1 cellular context compared by ENCODE assay signal in the genomic region with DNA sequence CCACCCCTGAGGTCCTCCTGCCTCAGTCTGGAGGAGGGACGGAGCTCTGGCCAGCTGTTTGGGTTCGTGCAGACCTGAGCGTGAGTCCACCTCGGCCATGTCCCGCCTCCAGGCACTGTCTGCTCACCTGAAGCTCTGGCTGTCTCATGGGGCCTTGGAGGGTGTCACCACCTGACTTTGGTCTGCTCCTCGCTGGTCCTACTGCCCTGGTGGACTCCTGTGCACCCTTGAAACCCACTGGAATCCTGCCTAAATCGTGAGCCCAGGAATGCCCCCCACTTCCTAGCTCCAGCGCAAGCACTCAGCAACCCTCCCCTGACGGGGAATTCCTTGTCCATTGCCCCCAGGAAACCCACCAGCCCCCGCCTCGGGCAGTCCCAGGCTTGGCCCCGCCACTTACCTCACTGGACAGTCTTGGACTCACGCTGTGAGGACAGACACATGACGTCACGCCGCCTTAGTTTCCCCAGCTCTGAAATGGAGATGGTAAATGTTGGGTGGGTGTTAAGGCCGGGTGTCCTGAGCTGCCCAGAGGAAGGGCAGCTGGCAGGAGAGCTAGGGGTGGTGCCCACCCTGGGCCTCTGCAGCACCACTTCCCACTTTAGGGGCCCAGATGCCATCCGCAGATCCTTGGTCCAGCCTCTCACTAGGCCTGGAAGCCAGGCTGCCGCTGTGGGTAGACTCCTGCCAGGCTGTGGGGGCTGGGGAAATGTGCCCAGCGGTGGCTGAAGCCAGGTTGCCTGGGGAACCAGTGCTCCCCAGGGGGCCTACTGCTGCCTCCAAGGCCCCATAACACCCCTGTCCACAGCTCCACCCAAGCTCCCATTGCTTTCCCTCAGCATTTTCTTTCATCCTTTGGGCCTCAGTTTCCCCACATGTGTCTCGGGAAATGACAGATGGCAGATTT.
TF ChIP-seq lines count a peak whose summit lies in the region.

No MANE protein-coding gene starts in this region.

TF ChIP-seq in K562, 482 proteins besides CTCF, POLR2A, EP300 and RAD21 (continued from another document):
- TF ChIP-seq, protein P1, sequence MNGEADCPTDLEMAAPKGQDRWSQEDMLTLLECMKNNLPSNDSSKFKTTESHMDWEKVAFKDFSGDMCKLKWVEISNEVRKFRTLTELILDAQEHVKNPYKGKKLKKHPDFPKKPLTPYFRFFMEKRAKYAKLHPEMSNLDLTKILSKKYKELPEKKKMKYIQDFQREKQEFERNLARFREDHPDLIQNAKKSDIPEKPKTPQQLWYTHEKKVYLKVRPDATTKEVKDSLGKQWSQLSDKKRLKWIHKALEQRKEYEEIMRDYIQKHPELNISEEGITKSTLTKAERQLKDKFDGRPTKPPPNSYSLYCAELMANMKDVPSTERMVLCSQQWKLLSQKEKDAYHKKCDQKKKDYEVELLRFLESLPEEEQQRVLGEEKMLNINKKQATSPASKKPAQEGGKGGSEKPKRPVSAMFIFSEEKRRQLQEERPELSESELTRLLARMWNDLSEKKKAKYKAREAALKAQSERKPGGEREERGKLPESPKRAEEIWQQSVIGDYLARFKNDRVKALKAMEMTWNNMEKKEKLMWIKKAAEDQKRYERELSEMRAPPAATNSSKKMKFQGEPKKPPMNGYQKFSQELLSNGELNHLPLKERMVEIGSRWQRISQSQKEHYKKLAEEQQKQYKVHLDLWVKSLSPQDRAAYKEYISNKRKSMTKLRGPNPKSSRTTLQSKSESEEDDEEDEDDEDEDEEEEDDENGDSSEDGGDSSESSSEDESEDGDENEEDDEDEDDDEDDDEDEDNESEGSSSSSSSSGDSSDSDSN (IDR thresholded peaks at IDR 0.05; ENCODE audit: borderline replicate concordance in 1 of 2, low read depth in 2 of 2, low read length in 2 of 2) = 0 out of 4 replicates have a peak, but pooled peaks of 1 of the 2 experiments have one; percentile 20
- TF ChIP-seq ETV5 (CRISPR knock-in tag; IDR thresholded peaks at IDR 0.05; ENCODE audit: low read depth) = no peak
- peak; percentile 70 for TF ChIP-seq CREM (IDR thresholded peaks at IDR 0.05; ENCODE audit: low read depth)
- TF ChIP-seq, protein P2, sequence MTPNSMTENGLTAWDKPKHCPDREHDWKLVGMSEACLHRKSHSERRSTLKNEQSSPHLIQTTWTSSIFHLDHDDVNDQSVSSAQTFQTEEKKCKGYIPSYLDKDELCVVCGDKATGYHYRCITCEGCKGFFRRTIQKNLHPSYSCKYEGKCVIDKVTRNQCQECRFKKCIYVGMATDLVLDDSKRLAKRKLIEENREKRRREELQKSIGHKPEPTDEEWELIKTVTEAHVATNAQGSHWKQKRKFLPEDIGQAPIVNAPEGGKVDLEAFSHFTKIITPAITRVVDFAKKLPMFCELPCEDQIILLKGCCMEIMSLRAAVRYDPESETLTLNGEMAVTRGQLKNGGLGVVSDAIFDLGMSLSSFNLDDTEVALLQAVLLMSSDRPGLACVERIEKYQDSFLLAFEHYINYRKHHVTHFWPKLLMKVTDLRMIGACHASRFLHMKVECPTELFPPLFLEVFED (CRISPR knock-in tag; conservative IDR thresholded peaks at IDR 0.05) = no peak
- TF ChIP-seq, protein P3, sequence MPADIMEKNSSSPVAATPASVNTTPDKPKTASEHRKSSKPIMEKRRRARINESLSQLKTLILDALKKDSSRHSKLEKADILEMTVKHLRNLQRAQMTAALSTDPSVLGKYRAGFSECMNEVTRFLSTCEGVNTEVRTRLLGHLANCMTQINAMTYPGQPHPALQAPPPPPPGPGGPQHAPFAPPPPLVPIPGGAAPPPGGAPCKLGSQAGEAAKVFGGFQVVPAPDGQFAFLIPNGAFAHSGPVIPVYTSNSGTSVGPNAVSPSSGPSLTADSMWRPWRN (IDR thresholded peaks at IDR 0.05; ENCODE audit: low read depth) = no peak
- TF ChIP-seq CHD1 (IDR thresholded peaks at IDR 0.05; ENCODE audit: low read length) = peak; percentile 22
- TF ChIP-seq NFE2 (IDR thresholded peaks at IDR 0.05; ENCODE audit: low read depth) = no peak
- TF ChIP-seq SRSF9 (IDR thresholded peaks at IDR 0.05; ENCODE audit: borderline replicate concordance, low read depth, low read length) = no peak
- TF ChIP-seq, protein P4, sequence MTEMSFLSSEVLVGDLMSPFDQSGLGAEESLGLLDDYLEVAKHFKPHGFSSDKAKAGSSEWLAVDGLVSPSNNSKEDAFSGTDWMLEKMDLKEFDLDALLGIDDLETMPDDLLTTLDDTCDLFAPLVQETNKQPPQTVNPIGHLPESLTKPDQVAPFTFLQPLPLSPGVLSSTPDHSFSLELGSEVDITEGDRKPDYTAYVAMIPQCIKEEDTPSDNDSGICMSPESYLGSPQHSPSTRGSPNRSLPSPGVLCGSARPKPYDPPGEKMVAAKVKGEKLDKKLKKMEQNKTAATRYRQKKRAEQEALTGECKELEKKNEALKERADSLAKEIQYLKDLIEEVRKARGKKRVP (CRISPR knock-in tag; IDR thresholded peaks at IDR 0.05) = no peak
- TF ChIP-seq HMG20B (CRISPR knock-in tag; IDR thresholded peaks at IDR 0.05) = no peak
- TF ChIP-seq, protein P5, sequence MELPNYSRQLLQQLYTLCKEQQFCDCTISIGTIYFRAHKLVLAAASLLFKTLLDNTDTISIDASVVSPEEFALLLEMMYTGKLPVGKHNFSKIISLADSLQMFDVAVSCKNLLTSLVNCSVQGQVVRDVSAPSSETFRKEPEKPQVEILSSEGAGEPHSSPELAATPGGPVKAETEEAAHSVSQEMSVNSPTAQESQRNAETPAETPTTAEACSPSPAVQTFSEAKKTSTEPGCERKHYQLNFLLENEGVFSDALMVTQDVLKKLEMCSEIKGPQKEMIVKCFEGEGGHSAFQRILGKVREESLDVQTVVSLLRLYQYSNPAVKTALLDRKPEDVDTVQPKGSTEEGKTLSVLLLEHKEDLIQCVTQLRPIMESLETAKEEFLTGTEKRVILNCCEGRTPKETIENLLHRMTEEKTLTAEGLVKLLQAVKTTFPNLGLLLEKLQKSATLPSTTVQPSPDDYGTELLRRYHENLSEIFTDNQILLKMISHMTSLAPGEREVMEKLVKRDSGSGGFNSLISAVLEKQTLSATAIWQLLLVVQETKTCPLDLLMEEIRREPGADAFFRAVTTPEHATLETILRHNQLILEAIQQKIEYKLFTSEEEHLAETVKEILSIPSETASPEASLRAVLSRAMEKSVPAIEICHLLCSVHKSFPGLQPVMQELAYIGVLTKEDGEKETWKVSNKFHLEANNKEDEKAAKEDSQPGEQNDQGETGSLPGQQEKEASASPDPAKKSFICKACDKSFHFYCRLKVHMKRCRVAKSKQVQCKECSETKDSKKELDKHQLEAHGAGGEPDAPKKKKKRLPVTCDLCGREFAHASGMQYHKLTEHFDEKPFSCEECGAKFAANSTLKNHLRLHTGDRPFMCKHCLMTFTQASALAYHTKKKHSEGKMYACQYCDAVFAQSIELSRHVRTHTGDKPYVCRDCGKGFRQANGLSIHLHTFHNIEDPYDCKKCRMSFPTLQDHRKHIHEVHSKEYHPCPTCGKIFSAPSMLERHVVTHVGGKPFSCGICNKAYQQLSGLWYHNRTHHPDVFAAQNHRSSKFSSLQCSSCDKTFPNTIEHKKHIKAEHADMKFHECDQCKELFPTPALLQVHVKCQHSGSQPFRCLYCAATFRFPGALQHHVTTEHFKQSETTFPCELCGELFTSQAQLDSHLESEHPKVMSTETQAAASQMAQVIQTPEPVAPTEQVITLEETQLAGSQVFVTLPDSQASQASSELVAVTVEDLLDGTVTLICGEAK (IDR thresholded peaks at IDR 0.05) = no peak
- TF ChIP-seq, protein P5 (CRISPR knock-in tag; IDR thresholded peaks at IDR 0.05) = no peak
- TF ChIP-seq ZNF146 (CRISPR knock-in tag; IDR thresholded peaks at IDR 0.05; ENCODE audit: unreplicated experiment) = no peak
- no peak for TF ChIP-seq JUNB (CRISPR knock-in tag; conservative IDR thresholded peaks at IDR 0.05)
- no peak for TF ChIP-seq POLR2H (tag; IDR thresholded peaks at IDR 0.05; ENCODE audit: low read depth)
- no peak for TF ChIP-seq U2AF1 (optimal IDR thresholded peaks at IDR 0.05; ENCODE audit: low read depth, low read length)
- no peak for TF ChIP-seq JUND (IDR thresholded peaks at IDR 0.05; ENCODE audit: borderline replicate concordance, low read depth, low read length)
- TF ChIP-seq JUND (tag; IDR thresholded peaks at IDR 0.05; ENCODE audit: borderline replicate concordance, low read depth, low read length) = no peak
- no peak for TF ChIP-seq CBFB (CRISPR knock-in tag; IDR thresholded peaks at IDR 0.05)
- no peak for TF ChIP-seq BRD9 (IDR thresholded peaks at IDR 0.05; ENCODE audit: low read depth, partially characterized antibody)
- no peak for TF ChIP-seq NFATC3 (IDR thresholded peaks at IDR 0.05)
- TF ChIP-seq CBX5 (IDR thresholded peaks at IDR 0.05; ENCODE audit: borderline replicate concordance, low read depth) = no peak
- TF ChIP-seq KLF16 (IDR thresholded peaks at IDR 0.05) = no peak
- TF ChIP-seq RFX5 (IDR thresholded peaks at IDR 0.05; ENCODE audit: low read depth, low read length) = no peak
- no peak for TF ChIP-seq ERF (CRISPR knock-in tag; IDR thresholded peaks at IDR 0.05)
- TF ChIP-seq ZNF280A (IDR thresholded peaks at IDR 0.05; ENCODE audit: low read depth, partially characterized antibody) = no peak
- TF ChIP-seq ARID1B (IDR thresholded peaks at IDR 0.05) = no peak
- no peak for TF ChIP-seq ATF1 (CRISPR knock-in tag; IDR thresholded peaks at IDR 0.05)
- TF ChIP-seq ATF1 (tag; IDR thresholded peaks at IDR 0.05) = peak; percentile 88
- no peak for TF ChIP-seq TAF7 (tag; IDR thresholded peaks at IDR 0.05)
TF ChIP-seq in K562: peak in this region for 15.
